ENCODE assay signal across 16 cellular contexts in the genomic region with DNA sequence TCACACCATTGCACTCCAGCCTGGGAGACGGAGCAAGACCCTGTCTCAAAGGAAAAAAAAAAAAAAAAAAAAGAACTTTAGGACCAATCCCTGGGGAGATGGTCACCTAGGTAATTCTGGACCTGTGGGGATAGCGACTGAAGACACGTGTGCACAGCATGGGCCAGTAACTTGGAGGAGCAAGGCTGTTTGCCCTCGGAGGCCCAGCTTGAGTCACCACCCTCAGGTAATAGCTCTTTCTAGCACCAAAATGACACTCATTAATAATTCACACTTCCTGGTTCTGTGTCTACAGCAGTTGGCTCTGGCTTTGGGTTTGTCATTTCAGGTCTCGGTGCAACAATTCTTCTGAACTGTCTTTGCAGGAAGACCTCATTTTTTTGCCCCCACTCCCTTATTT. TPM values are rescaled to one million over a fixed set of nuclear protein-coding genes. Genes with fewer than 3 reads are reported as not detected.
DNase-seq lines count a peak whose midpoint lies in the region; ATAC-seq, FAIRE-seq and TF ChIP-seq lines count a peak whose summit lies in the region.
"Had no signal": no experiment of that assay in that cellular context is flagged by ENCODE, and none has a peak within 500 bp of the region (broad histone marks: within the 10 kb centered on the region; RNA-seq: fewer than 3 reads in every experiment).

No MANE protein-coding gene starts in this region.

- H3K79me1 ChIP-seq in H1 (ENCODE audit: low read depth, low read length) = no peaks in the 10 kb centered on the region

- 0 out of 2 replicates have a peak overlapping the region, but pooled peaks have one; percentile 13 for H2BK20ac ChIP-seq in H1 (ENCODE audit: low read length)

- 91% methylated on average over 5 of the region's 5 CpGs; no CpG with 5 or more reads in 1 of the 2 experiments for WGBS in H1 (ENCODE audit: extremely low coverage in 1 of 2, insufficient coverage in 1 of 2, insufficient read length in 1 of 2, insufficient replicate concordance in 2 of 2, low coverage in 1 of 2, low lambda C conversion rate in 2 of 2, missing lambda C conversion rate in 1 of 2), 2 experiments

- H3K27ac ChIP-seq in H1 (ENCODE audit: low read depth, low read length) = no peak overlapping the region
- H3K27ac ChIP-seq: A549, BLaER1, KMS-11 had no signal

- POLR2A ChIA-PET in H1 (lab: Charles Lee; ENCODE audit: partially characterized antibody) = interaction anchor here (0.7 kb wide), 1 partner anchor 16 kb away, joined by 3 read pairs; no protein-coding TSS in a partner anchor

- H3K14ac ChIP-seq in H1 (ENCODE audit: insufficient read length) = no peak overlapping the region

- H2BK5ac ChIP-seq in H1 (ENCODE audit: low read depth, low read length) = no peak overlapping the region

- no peak overlapping the region for H3K9ac ChIP-seq in H1 (replicated peaks in 1 of 4; ENCODE audit: extremely low read depth in 1 of 4, low read depth in 3 of 4, low read length in 3 of 4)
- H3K9ac ChIP-seq: BLaER1, KMS-11 had no signal

- H3K23me2 ChIP-seq in H1 (ENCODE audit: low read depth, low read length) = peaks cover 3% of the 10 kb centered on the region; the same call in 1 of the 2 replicates

- no peak for TF ChIP-seq POLR2A in GM12891 (IDR thresholded peaks at IDR 0.05; ENCODE audit: low read depth, low read length)
- TF ChIP-seq POLR2A in H1 (IDR thresholded peaks at IDR 0.05; ENCODE audit: control extremely low read depth in 1 of 2, low read depth in 2 of 2, low read length in 2 of 2) = no peak

- no peak overlapping the region for H3K23ac ChIP-seq in H1 (ENCODE audit: insufficient read length)

- no peak for ATAC-seq in GM18873 (IDR thresholded peaks at IDR 0.05; ENCODE audit: low FRiP score, unreplicated experiment)
- ATAC-seq: A549, Panc1 had no signal

- no peaks in the 10 kb centered on the region for H3K36me3 ChIP-seq in H1 (ENCODE audit: control insufficient read depth in 2 of 4, insufficient read depth in 4 of 4, low read length in 3 of 4)
- H3K36me3 ChIP-seq: BLaER1 had no signal

- H3K4ac ChIP-seq in H1 (replicated peaks; ENCODE audit: insufficient read length, low read depth, low read length) = no peak overlapping the region

- no peak for TF ChIP-seq CTCF in H1 (IDR thresholded peaks at IDR 0.05; ENCODE audit: control extremely low read depth in 1 of 3, insufficient read depth in 1 of 3, low read depth in 1 of 3, low read length in 3 of 3)

- no peak overlapping the region for H4K5ac ChIP-seq in H1 (ENCODE audit: insufficient read length, low read depth, low read length)

- H2BK15ac ChIP-seq in H1 (ENCODE audit: low read length) = no peak overlapping the region

- H4K20me1 ChIP-seq in H1 (replicated peaks in 1 of 2; ENCODE audit: control insufficient read depth in 1 of 2, insufficient read depth in 2 of 2, low read length in 2 of 2) = no peaks in the 10 kb centered on the region
- H4K20me1 ChIP-seq: BLaER1 had no signal

- H3K4me2 ChIP-seq in H1 (ENCODE audit: insufficient read depth in 1 of 2, low read depth in 2 of 2, low read length in 2 of 2) = no peak overlapping the region
- H3K4me2 ChIP-seq: A549, BLaER1, KMS-11 had no signal

- no peak overlapping the region for H4K8ac ChIP-seq in H1 (ENCODE audit: extremely low read depth, insufficient read depth, low read length)

- FAIRE-seq in GM12891 (lab: Jason Lieb, UNC) = no peak
- no peak for FAIRE-seq in H1 (lab: Jason Lieb, UNC)
- FAIRE-seq: A549, endothelial cell of umbilical vein had no signal

- no peak for TF ChIP-seq EP300 in H1 (IDR thresholded peaks at IDR 0.05; ENCODE audit: borderline replicate concordance in 1 of 2, low read depth in 2 of 2, low read length in 2 of 2)

- DNase-seq in NCI-H1417 (lab: John Stamatoyannopoulos, UW) = peak in 2 of 3 experiments; percentile 28 to 53
- no peak for DNase-seq in NCI-H1417 treated with DMSO at 0.1 percent for 48 hours (lab: John Stamatoyannopoulos, UW)
- no peak for DNase-seq in GM12891 (ENCODE audit: insufficient read length, low spot score)
- DNase-seq in H1 (ENCODE audit: low read depth in 1 of 2, low spot score in 2 of 2) = no peak
- DNase-seq in mucosa of gallbladder (ENCODE audit: low spot score) = peak; percentile 70
- DNase-seq in effector CD4-positive, alpha-beta T cell = no peak
- DNase-seq in NCI-H1105 (lab: John Stamatoyannopoulos, UW) = no peak
- DNase-seq: cortex of kidney, hypothalamus, NCI-H1092 treated with DMSO at 0.1 percent for 48 hours had no signal

- no peaks in the 10 kb centered on the region for H3K9me3 ChIP-seq in H1 (ENCODE audit: insufficient read depth in 2 of 2, low read depth in 1 of 2, low read length in 1 of 2)
- H3K9me3 ChIP-seq: A549, BLaER1 had no signal

- no peak for TF ChIP-seq RAD21 in H1 (IDR thresholded peaks at IDR 0.05 in 1 of 2, conservative IDR thresholded peaks at IDR 0.05 in 1 of 2; ENCODE audit: low read depth in 2 of 2, low read length in 2 of 2)

- H4K91ac ChIP-seq in H1 (replicated peaks; ENCODE audit: insufficient read length, low read length) = no peak overlapping the region

- no peak overlapping the region for H2BK12ac ChIP-seq in H1 (ENCODE audit: low read depth, low read length)

- no peak overlapping the region for H2AFZ ChIP-seq in H1 (ENCODE audit: low read length)

- CTCF ChIA-PET in H1 (lab: Charles Lee; ENCODE audit: partially characterized antibody) = interaction anchor here (0.6 to 1.0 kb wide), 2 partner anchors 9 to 27 kb away, joined by 3 to 4 read pairs; no protein-coding TSS in a partner anchor

- H3K4me1 ChIP-seq in H1 (replicated peaks in 1 of 4; ENCODE audit: control insufficient read depth in 3 of 4, insufficient read depth in 4 of 4, low read length in 3 of 4) = peaks cover 3 to 11% (median 9%) of the 10 kb centered on the region in 4 experiments
- H3K4me1 ChIP-seq: A549 had no signal

- peaks cover 0 to 2% (median 0%) of the 10 kb centered on the region in 4 experiments; a peak in 2 of 7 replicates for H3K27me3 ChIP-seq in H1 (replicated peaks in 1 of 4; ENCODE audit: control insufficient read depth in 3 of 4, extremely low read depth in 1 of 4, insufficient read depth in 3 of 4, low read length in 3 of 4)
- H3K27me3 ChIP-seq: BLaER1 had no signal

- H3K56ac ChIP-seq in H1 (replicated peaks; ENCODE audit: insufficient read length, low read depth, low read length) = no peak overlapping the region

- H2BK120ac ChIP-seq in H1 (replicated peaks; ENCODE audit: low read depth, low read length) = no peak overlapping the region

- no peak overlapping the region for H3K4me3 ChIP-seq in H1 (ENCODE audit: extremely low read depth in 1 of 4, insufficient read depth in 2 of 4, low read depth in 3 of 4, low read length in 4 of 4)
- H3K4me3 ChIP-seq: A549, BLaER1 had no signal

- H2AK5ac ChIP-seq in H1 (ENCODE audit: low read depth, low read length) = no peak overlapping the region

- peaks cover 0 to 2% of the 10 kb centered on the region in 2 experiments; a peak in 1 of 4 replicates for H3K79me2 ChIP-seq in H1 (ENCODE audit: control insufficient read depth in 1 of 2, insufficient read depth in 2 of 2, low read length in 2 of 2)

- no peak overlapping the region for H3K18ac ChIP-seq in H1 (ENCODE audit: extremely low read depth, low read length)

TF ChIP-seq in GM12891, 5 proteins besides CTCF, POLR2A, EP300 and RAD21:
- peak; percentile 6; the same call in 1 of the 2 replicates for TF ChIP-seq SPI1 (IDR thresholded peaks at IDR 0.05; ENCODE audit: low read depth, low read length)
- no peak for TF ChIP-seq POLR2AphosphoS5 (IDR thresholded peaks at IDR 0.05; ENCODE audit: low read depth, low read length)

TF ChIP-seq in H1, 55 proteins besides CTCF, POLR2A, EP300 and RAD21:
- no peak for TF ChIP-seq ASH2L (IDR thresholded peaks at IDR 0.05; ENCODE audit: low read length)
- no peak for TF ChIP-seq ATF3 (IDR thresholded peaks at IDR 0.05; ENCODE audit: insufficient read depth, low read depth, low read length)
- no peak for TF ChIP-seq BACH1 (IDR thresholded peaks at IDR 0.05; ENCODE audit: low read length)
- no peak for TF ChIP-seq NANOG (IDR thresholded peaks at IDR 0.05; ENCODE audit: insufficient read depth, low read depth, low read length, poor library complexity, severe bottlenecking)
- TF ChIP-seq POU5F1 (IDR thresholded peaks at IDR 0.05; ENCODE audit: low read depth, low read length) = no peak

RNA-seq across cellular contexts. Expression of gene ATP11A, which starts 4.0 kb away (rescaled TPM):
- polyA plus RNA-seq in GM12891 (2012; ENCODE audit: low read depth, missing spikeins) = 10.7 TPM
- 72.9 and 78.5 TPM in 2 replicates for total RNA-seq in H1 (2021; fragmentation: NEBNext Ultra II Directional; extraction: Animal tissue kit (Norgen Biotek cat#: 25700))
- 28.8 and 30.7 TPM in 2 replicates for polyA plus RNA-seq in H1 (2011; rRNA removed)
- polyA plus RNA-seq in H1 (2011; cell fraction: cytosol; rRNA removed) = 14.9 TPM
- 83.2 TPM for polyA plus RNA-seq in H1 (2011; cell fraction: nucleus; rRNA removed)
- polyA plus RNA-seq in H1 (2012, experiment 1 of 2) = 31.1 to 42.5 TPM (median 35.7 TPM) in 4 replicates
- polyA plus RNA-seq in H1 (2012, experiment 2 of 2) = 4.6 TPM
- 30.6 TPM for polyA plus RNA-seq in H1 (2013, experiment 1 of 2)
- 28.1 TPM for polyA plus RNA-seq in H1 (2013, experiment 2 of 2)
- polyA minus RNA-seq in H1 (2011; rRNA and poly(A)+ RNA removed) = 35.6 and 46.4 TPM in 2 replicates
- polyA minus RNA-seq in H1 (2011; cell fraction: cytosol; rRNA and poly(A)+ RNA removed) = 49.0 TPM
- 68.1 TPM for polyA minus RNA-seq in H1 (2011; cell fraction: nucleus; rRNA and poly(A)+ RNA removed)
- total RNA-seq in mucosa of gallbladder = 191 TPM

Comparison
In these comparisons a context has a peak if more than half of its experiments do, and no peak if none do; other contexts are left out.
1. DNase-seq: peak in NCI-H1417 (2 of 3) and mucosa of gallbladder (single experiment); none in NCI-H1417 treated with DMSO at 0.1 percent for 48 hours (single experiment), GM12891 (single experiment), H1 (0 of 2), effector CD4-positive, alpha-beta T cell (single experiment) and NCI-H1105 (single experiment).